ENCODE assay signal across 7 cellular contexts in genomic region chr2:39379643-39380524, GRCh38. TPM values are rescaled to one million over a fixed set of nuclear protein-coding genes. Genes with fewer than 3 reads are reported as not detected.
DNase-seq lines count a peak whose midpoint lies in the region; ATAC-seq, FAIRE-seq and TF ChIP-seq lines count a peak whose summit lies in the region.

No MANE protein-coding gene starts in this region.

- H4K8ac ChIP-seq in IMR-90 (ENCODE audit: low read depth in 2 of 2, low read length in 2 of 2) (no peak overlapping the region), H1 (ENCODE audit: extremely low read depth, insufficient read depth, low read length) (no peak overlapping the region), neuronal stem cell (ENCODE audit: low read depth, low read length) (no peak overlapping the region)

- no peak for TF ChIP-seq EP300 in H1 (IDR thresholded peaks at IDR 0.05; ENCODE audit: borderline replicate concordance in 1 of 2, low read depth in 2 of 2, low read length in 2 of 2)

- in situ Hi-C loops in IMR-90 (cut with MboI; ENCODE audit: low sequenced_read_pairs): no loop called here

- no peak for TF ChIP-seq POLR2A in IMR-90 (IDR thresholded peaks at IDR 0.05; ENCODE audit: low read depth, low read length)
- TF ChIP-seq POLR2A in Peyer's patch (IDR thresholded peaks at IDR 0.05): no peak
- no peak for TF ChIP-seq POLR2A in H1 (IDR thresholded peaks at IDR 0.05; ENCODE audit: control extremely low read depth in 1 of 2, low read depth in 2 of 2, low read length in 2 of 2)

- H2BK15ac ChIP-seq in IMR-90 (ENCODE audit: low read depth, low read length): 0 out of 3 replicates have a peak overlapping the region, but pooled peaks have one; percentile 34
- no peak overlapping the region for H2BK15ac ChIP-seq in H1 (ENCODE audit: low read length)
- H2BK15ac ChIP-seq in neuronal stem cell (ENCODE audit: low read length): no peak overlapping the region

- no peak overlapping the region for H2BK120ac ChIP-seq in IMR-90 (ENCODE audit: low read depth, low read length)
- no peak overlapping the region for H2BK120ac ChIP-seq in H1 (replicated peaks; ENCODE audit: low read depth, low read length)
- no peak overlapping the region for H2BK120ac ChIP-seq in neuronal stem cell (ENCODE audit: low read depth, low read length)

- H3K9me3 ChIP-seq in IMR-90 (ENCODE audit: control insufficient read depth, insufficient read depth, low read length) (no peaks in the 10 kb centered on the region), Peyer's patch (no peaks in the 10 kb centered on the region), H1 (ENCODE audit: insufficient read depth in 2 of 2, low read depth in 1 of 2, low read length in 1 of 2) (0 out of 4 replicates have a peak, but pooled peaks cover 0 to 2% of the 10 kb centered on the region in 2 experiments), muscle layer of duodenum (ENCODE audit: control insufficient read depth in 1 of 2, low read length in 2 of 2) (no peaks in the 10 kb centered on the region), neuronal stem cell (replicated peaks in 1 of 2; ENCODE audit: control insufficient read depth in 2 of 2, insufficient read depth in 1 of 2, low read depth in 1 of 2, low read length in 2 of 2) (peaks cover 2 to 24% of the 10 kb centered on the region in 2 donors)

- no peak overlapping the region for H2AK9ac ChIP-seq in IMR-90 (replicated peaks; ENCODE audit: low read depth, low read length, poor library complexity)

- DNase-seq in GM12865 (ENCODE audit: low read depth): peak; percentile 61
- DNase-seq in IMR-90: peak; percentile 68
- no peak for DNase-seq in Peyer's patch
- DNase-seq in H1 (ENCODE audit: low read depth in 1 of 2, low spot score in 2 of 2): no peak
- no peak for DNase-seq in neuronal stem cell (ENCODE audit: low spot score)

- peak; percentile 65 for ATAC-seq in GM21717 (IDR thresholded peaks at IDR 0.05; ENCODE audit: unreplicated experiment)
- ATAC-seq in IMR-90 (ENCODE audit: low read depth): peak; percentile 76

- no peak overlapping the region for H4K5ac ChIP-seq in IMR-90 (ENCODE audit: low read depth, low read length)
- no peak overlapping the region for H4K5ac ChIP-seq in H1 (ENCODE audit: insufficient read length, low read depth, low read length)

- H2AFZ ChIP-seq in IMR-90 (replicated peaks; ENCODE audit: low read length, poor library complexity) (no peak overlapping the region), H1 (ENCODE audit: low read length) (no peak overlapping the region), neuronal stem cell (ENCODE audit: low read length) (no peak overlapping the region)

- H3K36me3 ChIP-seq in IMR-90 (ENCODE audit: control insufficient read depth, insufficient read depth, low read length) (peaks cover 3% of the 10 kb centered on the region), Peyer's patch (peaks cover 0 to 4% (median 0%) of the 10 kb centered on the region in 3 donors), H1 (ENCODE audit: control insufficient read depth in 2 of 4, insufficient read depth in 4 of 4, low read length in 3 of 4) (peaks cover 0 to 9% (median 3%) of the 10 kb centered on the region in 4 experiments; a peak in 5 of 8 replicates), muscle layer of duodenum (ENCODE audit: control insufficient read depth in 1 of 2, insufficient read depth in 2 of 2, low read length in 2 of 2) (no peaks in the 10 kb centered on the region), neuronal stem cell (replicated peaks in 1 of 2; ENCODE audit: control insufficient read depth in 2 of 2, insufficient read depth in 2 of 2, low read length in 2 of 2) (peaks cover 1 to 30% of the 10 kb centered on the region in 2 donors)

- H3K9ac ChIP-seq in IMR-90 (ENCODE audit: low read depth, low read length): no peak overlapping the region
- no peak overlapping the region for H3K9ac ChIP-seq in H1 (replicated peaks in 1 of 4; ENCODE audit: extremely low read depth in 1 of 4, low read depth in 3 of 4, low read length in 3 of 4)
- no peak overlapping the region for H3K9ac ChIP-seq in neuronal stem cell (ENCODE audit: low read depth, low read length, poor library complexity)

- H4K20me1 ChIP-seq in IMR-90 (ENCODE audit: insufficient read depth, low read length): peaks cover 36% of the 10 kb centered on the region; the same call in 1 of the 2 replicates
- H4K20me1 ChIP-seq in H1 (replicated peaks in 1 of 2; ENCODE audit: control insufficient read depth in 1 of 2, insufficient read depth in 2 of 2, low read length in 2 of 2): no peaks in the 10 kb centered on the region

- TF ChIP-seq CTCF in GM12865 (IDR thresholded peaks at IDR 0.05; ENCODE audit: insufficient read depth, low read depth, low read length, missing control alignments) (peak; percentile 43), IMR-90 (conservative IDR thresholded peaks at IDR 0.05; ENCODE audit: low read depth, low read length) (peak; percentile 63), Peyer's patch (IDR thresholded peaks at IDR 0.05) (peak in 5 of 6 experiments; percentile 49 to 81 (median 74)), H1 (IDR thresholded peaks at IDR 0.05; ENCODE audit: control extremely low read depth in 1 of 3, insufficient read depth in 1 of 3, low read depth in 1 of 3, low read length in 3 of 3) (peak in 2 of 3 experiments; percentile 29 to 35; a peak in 2 of 4 replicates)

- no peak overlapping the region for H2BK20ac ChIP-seq in IMR-90 (ENCODE audit: low read depth, low read length)
- no peak overlapping the region for H2BK20ac ChIP-seq in H1 (ENCODE audit: low read length)

- H4K91ac ChIP-seq in IMR-90 (ENCODE audit: insufficient read depth, low read depth, low read length) (no peak overlapping the region), H1 (replicated peaks; ENCODE audit: insufficient read length, low read length) (no peak overlapping the region), neuronal stem cell (ENCODE audit: low read depth, low read length, poor library complexity) (no peak overlapping the region)

- TF ChIP-seq RAD21 in IMR-90 (IDR thresholded peaks at IDR 0.05; ENCODE audit: low read length) (peak; percentile 67), H1 (IDR thresholded peaks at IDR 0.05 in 1 of 2, conservative IDR thresholded peaks at IDR 0.05 in 1 of 2; ENCODE audit: low read depth in 2 of 2, low read length in 2 of 2) (peak; percentile 39 to 44; a peak in 3 of 4 replicates)

- H3K23ac ChIP-seq in IMR-90 (ENCODE audit: low read depth, low read length): no peak overlapping the region
- no peak overlapping the region for H3K23ac ChIP-seq in H1 (ENCODE audit: insufficient read length)
- no peak overlapping the region for H3K23ac ChIP-seq in neuronal stem cell (ENCODE audit: low read depth, low read length, poor library complexity)

- H3K4ac ChIP-seq in IMR-90 (ENCODE audit: low read depth, low read length) (no peak overlapping the region), H1 (replicated peaks; ENCODE audit: insufficient read length, low read depth, low read length) (no peak overlapping the region), neuronal stem cell (ENCODE audit: low read length) (no peak overlapping the region)

- H3K27ac ChIP-seq in IMR-90 (ENCODE audit: insufficient read depth, low read length): no peak overlapping the region
- H3K27ac ChIP-seq in Peyer's patch: peak overlapping the region in 1 of 4 donors; percentile 45
- no peak overlapping the region for H3K27ac ChIP-seq in H1 (ENCODE audit: low read depth, low read length)
- H3K27ac ChIP-seq in muscle layer of duodenum (ENCODE audit: low read length): peak overlapping the region; percentile 1
- H3K27ac ChIP-seq in neuronal stem cell (replicated peaks; ENCODE audit: low read length): no peak overlapping the region

- no peak overlapping the region for H2AK5ac ChIP-seq in IMR-90 (ENCODE audit: low read depth, low read length)
- H2AK5ac ChIP-seq in H1 (ENCODE audit: low read depth, low read length): no peak overlapping the region
- no peak overlapping the region for H2AK5ac ChIP-seq in neuronal stem cell (ENCODE audit: low read depth, low read length)

- H3K56ac ChIP-seq in IMR-90 (ENCODE audit: extremely low read depth, insufficient read depth, low read length) (no peak overlapping the region), H1 (replicated peaks; ENCODE audit: insufficient read length, low read depth, low read length) (no peak overlapping the region)

- 0 out of 2 replicates have a peak overlapping the region, but pooled peaks have one; percentile 31 for H3K14ac ChIP-seq in IMR-90 (replicated peaks; ENCODE audit: low read depth, low read length)
- H3K14ac ChIP-seq in H1 (ENCODE audit: insufficient read length): no peak overlapping the region
- no peak overlapping the region for H3K14ac ChIP-seq in neuronal stem cell (ENCODE audit: low read length)

- CTCF ChIA-PET in IMR-90 (lab: Yijun Ruan, JAX): interaction anchor here (0.6 to 1.2 kb wide), 6 partner anchors 18 to 712 kb away, joined by 3 to 4 read pairs (median 3); no protein-coding TSS in a partner anchor
- CTCF ChIA-PET in H1 (lab: Charles Lee; ENCODE audit: partially characterized antibody): interaction anchor here (0.5 to 2.9 kb wide), 19 partner anchors 10 to 351 kb away, joined by 3 to 18 read pairs (median 4); no protein-coding TSS in a partner anchor

- H3K79me1 ChIP-seq in IMR-90 (ENCODE audit: low read depth in 1 of 2, low read length in 2 of 2): peaks cover 30 to 65% of the 10 kb centered on the region in 2 experiments
- H3K79me1 ChIP-seq in H1 (ENCODE audit: low read depth, low read length): no peaks in the 10 kb centered on the region; the same call in 1 of the 2 replicates
- no peaks in the 10 kb centered on the region for H3K79me1 ChIP-seq in neuronal stem cell (ENCODE audit: low read depth, low read length)

- H2BK12ac ChIP-seq in H1 (ENCODE audit: low read depth, low read length): no peak overlapping the region
- no peak overlapping the region for H2BK12ac ChIP-seq in neuronal stem cell (ENCODE audit: low read length)

- H2BK5ac ChIP-seq in IMR-90 (ENCODE audit: low read depth, low read length, poor library complexity, severe bottlenecking): peak overlapping the region; percentile 11
- H2BK5ac ChIP-seq in H1 (ENCODE audit: low read depth, low read length): no peak overlapping the region
- H2BK5ac ChIP-seq in neuronal stem cell (ENCODE audit: low read length): no peak overlapping the region

- dilution Hi-C loops in IMR-90 (cut with HindIII; ENCODE audit: low sequenced_read_pairs, unreplicated experiment): no loop called here

- peak; percentile 24 for FAIRE-seq in H1 (lab: Jason Lieb, UNC)

- intact Hi-C loops in IMR-90 (cut with micrococcal nuclease): loop anchor here (1.0 to 2.0 kb wide), 2 partner anchors 57 to 317 kb away; partner anchors contain the start of gene MAP4K3

- POLR2A ChIA-PET in IMR-90 (lab: Charles Lee; ENCODE audit: unreplicated experiment) (no interaction called here), H1 (lab: Charles Lee; ENCODE audit: partially characterized antibody) (interaction anchor here (0.5 to 0.8 kb wide), 2 partner anchors 57 to 79 kb away, joined by 3 read pairs; partner anchors contain the start of gene MAP4K3)

- peaks cover 10% of the 10 kb centered on the region for H3K4me1 ChIP-seq in IMR-90 (ENCODE audit: control insufficient read depth, insufficient read depth, low read length)
- peaks cover 0 to 4% (median 0%) of the 10 kb centered on the region in 4 donors for H3K4me1 ChIP-seq in Peyer's patch
- peaks cover 3 to 6% (median 4%) of the 10 kb centered on the region in 4 experiments; a peak in 6 of 7 replicates for H3K4me1 ChIP-seq in H1 (replicated peaks in 1 of 4; ENCODE audit: control insufficient read depth in 3 of 4, insufficient read depth in 4 of 4, low read length in 3 of 4)
- H3K4me1 ChIP-seq in muscle layer of duodenum (ENCODE audit: control insufficient read depth in 1 of 2, insufficient read depth in 2 of 2, low read length in 2 of 2): peaks cover 8 to 23% of the 10 kb centered on the region in 2 donors
- H3K4me1 ChIP-seq in neuronal stem cell (ENCODE audit: control insufficient read depth in 2 of 2, insufficient read depth in 1 of 2, low read depth in 1 of 2, low read length in 2 of 2): peaks cover 4 to 6% of the 10 kb centered on the region in 2 donors

- H3K4me2 ChIP-seq in IMR-90 (ENCODE audit: low read depth, low read length) (no peak overlapping the region), H1 (ENCODE audit: insufficient read depth in 1 of 2, low read depth in 2 of 2, low read length in 2 of 2) (no peak overlapping the region), neuronal stem cell (ENCODE audit: insufficient read depth, low read length, poor library complexity, severe bottlenecking) (no peak overlapping the region)

- H3K9me1 ChIP-seq in IMR-90 (ENCODE audit: insufficient read depth, low read length): peaks cover 3% of the 10 kb centered on the region; the same call in 1 of the 2 replicates

- H3K27me3 ChIP-seq in IMR-90 (ENCODE audit: control insufficient read depth, insufficient read depth, low read length) (no peaks in the 10 kb centered on the region), Peyer's patch (no peaks in the 10 kb centered on the region), H1 (replicated peaks in 1 of 4; ENCODE audit: control insufficient read depth in 3 of 4, extremely low read depth in 1 of 4, insufficient read depth in 3 of 4, low read length in 3 of 4) (peaks cover 0 to 1% (median 0%) of the 10 kb centered on the region in 4 experiments; a peak in 1 of 7 replicates), muscle layer of duodenum (ENCODE audit: low read depth, low read length) (no peaks in the 10 kb centered on the region), neuronal stem cell (ENCODE audit: control insufficient read depth in 3 of 3, insufficient read depth in 3 of 3, low read depth in 1 of 3, low read length in 3 of 3) (no peaks in the 10 kb centered on the region)

- BruUV-seq in IMR-90 (replicated peaks; lab: Mats Ljungman, UMichigan): no TSS peak

- no peaks in the 10 kb centered on the region for H3K23me2 ChIP-seq in H1 (ENCODE audit: low read depth, low read length)

- H3K4me3 ChIP-seq in GM12865 (ENCODE audit: low read depth, low read length) (no peak overlapping the region), IMR-90 (ENCODE audit: insufficient read depth, low read depth, low read length) (no peak overlapping the region), Peyer's patch (no peak overlapping the region), H1 (ENCODE audit: extremely low read depth in 1 of 4, insufficient read depth in 2 of 4, low read depth in 3 of 4, low read length in 4 of 4) (no peak overlapping the region), muscle layer of duodenum (ENCODE audit: low read depth in 1 of 2, low read length in 2 of 2) (no peak overlapping the region), neuronal stem cell (ENCODE audit: low read length in 2 of 2) (no peak overlapping the region)

- peaks cover 0 to 86% of the 10 kb centered on the region in 2 experiments; a peak in 3 of 4 replicates for H3K79me2 ChIP-seq in H1 (ENCODE audit: control insufficient read depth in 1 of 2, insufficient read depth in 2 of 2, low read length in 2 of 2)

- H3K18ac ChIP-seq in IMR-90 (ENCODE audit: low read depth, low read length) (no peak overlapping the region), H1 (ENCODE audit: extremely low read depth, low read length) (no peak overlapping the region), neuronal stem cell (ENCODE audit: low read length) (no peak overlapping the region)

RNA-seq across cellular contexts. Expression of gene MAP4K3, which starts 57.2 kb away (rescaled TPM):
- total RNA-seq in IMR-90 (2012; rRNA removed) (32.6 and 48.3 TPM in 2 replicates), Peyer's patch (10 to 100 TPM; 41.3 to 80.9 (median 43.9) TPM)
- polyA plus RNA-seq in IMR-90 (2012; rRNA removed) (12.2 and 13.2 TPM in 2 replicates), H1 (2011; rRNA removed) (6.5 and 11.4 TPM in 2 replicates)
- polyA plus RNA-seq in IMR-90 (2012; cell fraction: cytosol; rRNA removed): 2.0 and 2.7 TPM in 2 replicates
- 5.4 and 33.0 TPM in 2 replicates for polyA plus RNA-seq in IMR-90 (2012; cell fraction: nucleus; rRNA removed; ENCODE audit: low replicate concordance)
- total RNA-seq in H1 (2021; fragmentation: NEBNext Ultra II Directional; extraction: Animal tissue kit (Norgen Biotek cat#: 25700)): 63.0 and 70.8 TPM in 2 replicates
- polyA plus RNA-seq in H1 (2011; cell fraction: cytosol; rRNA removed): 15.2 TPM
- polyA plus RNA-seq in H1 (2011; cell fraction: nucleus; rRNA removed): 8.8 TPM
- polyA plus RNA-seq in H1 (2012, experiment 1 of 2): 10.3 to 26.4 TPM (median 13.9 TPM) in 4 replicates
- 1.4 TPM for polyA plus RNA-seq in H1 (2012, experiment 2 of 2)
- polyA plus RNA-seq in H1 (2013, experiment 1 of 2): 20.4 TPM
- 20.5 TPM for polyA plus RNA-seq in H1 (2013, experiment 2 of 2)
- polyA minus RNA-seq in H1 (2011; rRNA and poly(A)+ RNA removed): 15.3 and 26.3 TPM in 2 replicates
- 14.1 TPM for polyA minus RNA-seq in H1 (2011; cell fraction: cytosol; rRNA and poly(A)+ RNA removed)
- polyA minus RNA-seq in H1 (2011; cell fraction: nucleus; rRNA and poly(A)+ RNA removed): 47.5 TPM
- polyA plus RNA-seq in neuronal stem cell (2013, experiment 1 of 2): 14.8 TPM
- 15.6 TPM for polyA plus RNA-seq in neuronal stem cell (2013, experiment 2 of 2)

Comparison
In these comparisons a context has a peak if more than half of its experiments do, and no peak if none do; other contexts are left out.
1. DNase-seq: peak in GM12865 (single experiment) and IMR-90 (single experiment); none in Peyer's patch (0 of 3), H1 (0 of 2) and neuronal stem cell (single experiment).
2. Peak in every context shown above with its lines, with median percentiles within 50 percentile points of each other: CTCF ChIP-seq.